Comparison of ENCODE assay signal across 8 cellular contexts in the genomic region with DNA sequence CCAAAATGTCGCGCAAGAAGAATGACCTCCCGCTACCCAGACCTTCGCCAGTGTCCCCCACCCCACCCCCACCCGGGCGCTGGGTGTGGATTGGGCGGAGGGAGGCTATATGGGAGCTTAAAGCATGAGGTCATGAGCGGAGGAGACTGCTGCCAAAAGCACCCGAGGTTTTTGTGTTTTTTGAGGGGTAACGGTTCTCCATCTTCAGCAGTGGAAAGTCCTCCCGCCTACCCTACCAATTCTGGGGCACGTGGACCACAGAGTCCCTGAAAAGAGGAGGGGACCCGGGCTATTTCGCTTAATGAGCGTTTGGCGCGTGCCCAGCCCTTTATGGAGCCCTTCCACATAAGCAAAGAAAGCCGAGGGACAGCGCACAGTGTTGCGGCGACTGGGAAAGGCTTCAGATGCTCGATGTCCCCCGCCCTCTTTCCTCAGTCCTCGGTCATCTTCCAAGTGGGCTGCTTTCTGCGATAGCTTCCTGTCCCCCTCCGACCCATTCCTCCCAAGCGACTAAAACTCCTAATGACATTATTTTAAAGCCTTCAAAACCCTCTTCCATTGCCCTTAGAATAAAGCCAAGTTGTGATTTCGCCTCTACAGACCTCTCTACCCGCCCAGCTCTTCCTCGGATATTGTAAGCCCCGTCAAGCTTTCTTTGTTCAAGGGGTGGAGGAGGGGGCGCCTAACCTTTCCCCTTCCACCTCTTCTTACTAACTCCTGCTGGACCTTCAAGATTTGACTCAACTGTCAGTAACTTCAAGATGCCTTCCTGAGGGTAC. TPM values are rescaled to one million over a fixed set of nuclear protein-coding genes. Genes with fewer than 3 reads are reported as not detected.
A peak's percentile ranks its signal among the peaks of the same experiment; 100 is the strongest.
DNase-seq lines count a peak whose midpoint lies in the region; ATAC-seq and TF ChIP-seq lines count a peak whose summit lies in the region.

No MANE protein-coding gene starts in this region.

- TF ChIP-seq CTCF in LNCaP clone FGC (IDR thresholded peaks at IDR 0.05; ENCODE audit: control insufficient read depth, extremely low read depth, insufficient read depth) (no peak), retinal pigment epithelial cell (conservative IDR thresholded peaks at IDR 0.05; ENCODE audit: low read depth, low read length) (no peak)

- H3K27me3 Mint-ChIP-seq in activated naive CD4-positive, alpha-beta T cell treated with anti-CD3 and anti-CD28 coated beads, Interleukin-2, amount 50 U/mL, for 24 hours: no peaks in the 10 kb centered on the region

- H3K27ac Mint-ChIP-seq in activated naive CD4-positive, alpha-beta T cell treated with anti-CD3 and anti-CD28 coated beads, Interleukin-2, amount 50 U/mL, for 24 hours: peak overlapping the region; percentile 89

- peak overlapping the region; percentile 76 for H3K4me3 ChIP-seq in LNCaP clone FGC (ENCODE audit: low read depth, low read length)
- peak overlapping the region; percentile 83 for H3K4me3 ChIP-seq in retinal pigment epithelial cell (ENCODE audit: low read length)

- H3K4me1 Mint-ChIP-seq in activated naive CD4-positive, alpha-beta T cell treated with anti-CD3 and anti-CD28 coated beads, Interleukin-2, amount 50 U/mL, for 24 hours: peaks cover 29% of the 10 kb centered on the region

- H3K4me3 Mint-ChIP-seq in activated naive CD4-positive, alpha-beta T cell treated with anti-CD3 and anti-CD28 coated beads, Interleukin-2, amount 50 U/mL, for 24 hours: peak overlapping the region; percentile 96

- peak; percentile 37 for ATAC-seq in left ventricle myocardium superior
- no peak for ATAC-seq in HG03175 (IDR thresholded peaks at IDR 0.05; ENCODE audit: unreplicated experiment)
- no peak for ATAC-seq in HG02798 (IDR thresholded peaks at IDR 0.05; ENCODE audit: poor library complexity, unreplicated experiment)

- H3K9me3 Mint-ChIP-seq in activated naive CD4-positive, alpha-beta T cell treated with anti-CD3 and anti-CD28 coated beads, Interleukin-2, amount 50 U/mL, for 24 hours: no peaks in the 10 kb centered on the region

- intact Hi-C loops in left ventricle myocardium superior (cut with micrococcal nuclease): loop anchor here (10.0 kb wide), 1 partner anchor 49 kb away; no protein-coding TSS in a partner anchor

- DNase-seq in DMS79 treated with DMSO at 0.1 percent for 48 hours (lab: John Stamatoyannopoulos, UW): peak; percentile 47
- no peak for DNase-seq in LNCaP clone FGC (ENCODE audit: low read depth)
- peak; percentile 70 for DNase-seq in left ventricle myocardium superior
- DNase-seq in retinal pigment epithelial cell (ENCODE audit: low read depth): no peak
- DNase-seq in activated CD4-positive, alpha-beta T cell treated with anti-CD3 and anti-CD28 coated beads for 4 hours: no peak

- no peaks in the 10 kb centered on the region for H3K36me3 Mint-ChIP-seq in activated naive CD4-positive, alpha-beta T cell treated with anti-CD3 and anti-CD28 coated beads, Interleukin-2, amount 50 U/mL, for 24 hours

RNA-seq across cellular contexts. Expression of a gene that starts 2.1 kb away (rescaled TPM):
- total RNA-seq in left ventricle myocardium superior: 1.8 TPM

Comparison
In these comparisons a context has a peak if more than half of its experiments do, and no peak if none do; other contexts are left out.
1. DNase-seq: peak in DMS79 treated with DMSO at 0.1 percent for 48 hours (single experiment) and left ventricle myocardium superior (single experiment); none in LNCaP clone FGC (single experiment), retinal pigment epithelial cell (single experiment) and activated CD4-positive, alpha-beta T cell treated with anti-CD3 and anti-CD28 coated beads for 4 hours (0 of 2).